ENCODE assay signal across 1 cellular context in the genomic region with DNA sequence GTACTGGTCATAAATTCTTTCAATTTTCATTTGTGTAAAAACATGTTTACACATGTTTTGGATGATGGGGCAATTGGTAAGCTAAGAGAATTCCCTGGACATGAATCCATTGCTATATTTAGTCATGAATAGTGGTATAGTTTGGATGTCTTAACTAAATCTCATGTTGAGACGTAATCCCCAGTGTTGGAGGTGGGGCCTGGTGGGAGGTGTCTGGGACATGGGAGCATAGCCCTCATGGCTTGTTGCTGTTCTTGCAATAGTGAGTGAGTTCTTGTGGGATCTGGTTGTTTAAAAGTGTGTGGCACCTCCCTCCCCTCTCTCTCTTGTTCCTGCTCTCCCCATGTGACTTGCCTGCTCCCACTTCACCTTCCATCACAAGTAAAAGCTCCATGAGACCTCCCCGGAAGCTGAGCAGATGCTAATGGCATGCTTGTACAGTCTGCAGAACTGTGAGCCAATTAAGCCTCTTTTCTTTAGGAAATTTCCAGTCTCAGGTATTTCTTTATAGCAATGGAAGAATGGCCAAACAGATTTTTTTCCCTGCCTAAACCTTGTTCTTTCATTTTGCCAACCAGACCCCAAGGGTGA.
TF ChIP-seq lines count a peak whose summit lies in the region.

No MANE protein-coding gene starts in this region.

TF ChIP-seq in IMR-90, 13 proteins besides CTCF, POLR2A, EP300 and RAD21:
- TF ChIP-seq BHLHE40 (IDR thresholded peaks at IDR 0.05; ENCODE audit: low read depth, low read length) (no peak), ELK1 (IDR thresholded peaks at IDR 0.05; ENCODE audit: borderline replicate concordance, low read depth, low read length) (no peak), NFE2L2 (IDR thresholded peaks at IDR 0.05; ENCODE audit: low read depth, low read length) (no peak), USF2 (IDR thresholded peaks at IDR 0.05; ENCODE audit: low read depth, low read length) (no peak), MAFK (IDR thresholded peaks at IDR 0.05; ENCODE audit: low read depth, low read length) (no peak), SMC3 (IDR thresholded peaks at IDR 0.05; ENCODE audit: low read depth, low read length) (no peak), RFX5 (IDR thresholded peaks at IDR 0.05; ENCODE audit: low read depth, low read length) (no peak), MXI1 (IDR thresholded peaks at IDR 0.05; ENCODE audit: borderline replicate concordance, low read depth, low read length) (no peak), CEBPB (IDR thresholded peaks at IDR 0.05; ENCODE audit: low read depth, low read length) (no peak), FOS (IDR thresholded peaks at IDR 0.05; ENCODE audit: low read depth, low read length) (no peak), RCOR1 (IDR thresholded peaks at IDR 0.05; ENCODE audit: insufficient replicate concordance, low read length) (no peak), CHD1 (IDR thresholded peaks at IDR 0.05; ENCODE audit: low read depth, low read length) (no peak), MAZ (IDR thresholded peaks at IDR 0.05; ENCODE audit: borderline replicate concordance, low read depth, low read length) (no peak)
